19 cellular contexts compared by ENCODE assay signal in genomic region chr6:160253714-160254113, GRCh38. TPM values are rescaled to one million over a fixed set of nuclear protein-coding genes. Genes with fewer than 3 reads are reported as not detected.
A peak's percentile ranks its signal among the peaks of the same experiment; 100 is the strongest.
DNase-seq lines count a peak whose midpoint lies in the region; ATAC-seq, FAIRE-seq and TF ChIP-seq lines count a peak whose summit lies in the region.
"Had no signal": no experiment of that assay in that cellular context is flagged by ENCODE, and none has a peak within 500 bp of the region (broad histone marks: within the 10 kb centered on the region; RNA-seq: fewer than 3 reads in every experiment).

No MANE protein-coding gene starts in this region.

- no peak overlapping the region for H2AFZ ChIP-seq in HepG2 (ENCODE audit: low read length)

- CTCF ChIA-PET in HepG2 (lab: Yijun Ruan, JAX; ENCODE audit: low intra/inter-chr PET ratio, low total read pairs): no interaction called here

- in situ Hi-C loops in HepG2 (cut with HindIII; ENCODE audit: extremely low pct_ligation_motif_present, low pct_unique_long_range_greater_than_20kb): no loop called here

- H3K36me3 ChIP-seq in HepG2 (replicated peaks in 1 of 2; ENCODE audit: control insufficient read depth in 1 of 2, insufficient read depth in 2 of 2, low read length in 2 of 2) (no peaks in the 10 kb centered on the region), thyroid gland (no peaks in the 10 kb centered on the region), ovary (no peaks in the 10 kb centered on the region)

- TF ChIP-seq POLR2A in HepG2 (IDR thresholded peaks at IDR 0.05; ENCODE audit: insufficient read depth in 1 of 2, low read depth in 2 of 2, low read length in 2 of 2) (no peak), thyroid gland (IDR thresholded peaks at IDR 0.05) (no peak), ovary (IDR thresholded peaks at IDR 0.05) (no peak)

- POLR2A ChIA-PET in HepG2 (lab: Yijun Ruan, JAX): no interaction called here

- H3K27me3 ChIP-seq in HepG2 (ENCODE audit: control insufficient read depth in 1 of 2, insufficient read depth in 2 of 2, low read length in 2 of 2): peaks cover 0 to 5% of the 10 kb centered on the region in 2 experiments; a peak in 1 of 5 replicates
- H3K27me3 ChIP-seq in thyroid gland: no peaks in the 10 kb centered on the region
- H3K27me3 ChIP-seq in ovary: no peaks in the 10 kb centered on the region
- H3K27me3 ChIP-seq: testis had no signal

- no peaks in the 10 kb centered on the region for H3K9me3 ChIP-seq in HepG2 (ENCODE audit: low read length)
- H3K9me3 ChIP-seq in thyroid gland: no peaks in the 10 kb centered on the region
- H3K9me3 ChIP-seq in ovary: no peaks in the 10 kb centered on the region
- H3K9me3 ChIP-seq: testis had no signal

- no peak for TF ChIP-seq CTCF in HepG2 (CRISPR knock-in tag; IDR thresholded peaks at IDR 0.05)
- no peak for TF ChIP-seq CTCF in thyroid gland (IDR thresholded peaks at IDR 0.05)
- no peak for TF ChIP-seq CTCF in ovary (IDR thresholded peaks at IDR 0.05)

- H4K20me1 ChIP-seq in HepG2 (ENCODE audit: insufficient read depth, low read length): no peaks in the 10 kb centered on the region

- H3K4me3 ChIP-seq in HepG2 (replicated peaks in 1 of 3; ENCODE audit: insufficient read depth in 1 of 3, low read depth in 2 of 3, low read length in 3 of 3) (no peak overlapping the region), thyroid gland (replicated peaks in 1 of 3) (no peak overlapping the region), ovary (no peak overlapping the region)
- H3K4me3 ChIP-seq: testis had no signal

- no peak overlapping the region for H3K9ac ChIP-seq in HepG2 (ENCODE audit: insufficient read depth, low read depth, low read length)

- intact Hi-C loops in HepG2 (cut with micrococcal nuclease; ENCODE audit: unreplicated experiment) (loop anchor here (10.0 kb wide), 1 partner anchor 119 kb away; no protein-coding TSS in a partner anchor), thyroid gland (cut with DNase I) (no loop called here), ovary (cut with DNase I) (no loop called here)

- ATAC-seq in GM18907 (IDR thresholded peaks at IDR 0.05; ENCODE audit: unreplicated experiment) (peak; percentile 83), HG02610 (IDR thresholded peaks at IDR 0.05; ENCODE audit: unreplicated experiment) (peak; percentile 48), HG03520 (IDR thresholded peaks at IDR 0.05; ENCODE audit: unreplicated experiment) (peak; percentile 60), HepG2 (peak; percentile 23; the same call in 2 of the 3 replicates)
- ATAC-seq: activated T-cell treated with anti-CD3 and anti-CD28 coated beads, Interleukin-2, amount 50 U/mL, for 4 hours had no signal

- no peaks in the 10 kb centered on the region for H3K79me2 ChIP-seq in HepG2 (ENCODE audit: insufficient read depth, low read length)

- TF ChIP-seq EP300 in HepG2 (IDR thresholded peaks at IDR 0.05; ENCODE audit: low read depth in 2 of 2, low read length in 2 of 2) (no peak), HepG2 (CRISPR knock-in tag; IDR thresholded peaks at IDR 0.05; ENCODE audit: borderline replicate concordance) (no peak), ovary (IDR thresholded peaks at IDR 0.05) (no peak)

- no peak for FAIRE-seq in HepG2 (lab: Jason Lieb, UNC)
- FAIRE-seq: bronchial epithelial cell had no signal

- no peak overlapping the region for H3K27ac ChIP-seq in HepG2 (ENCODE audit: extremely low read length, insufficient read depth, low read length)
- no peak overlapping the region for H3K27ac ChIP-seq in thyroid gland
- no peak overlapping the region for H3K27ac ChIP-seq in ovary
- H3K27ac ChIP-seq: testis had no signal

- DNase-seq in HepG2 (ENCODE audit: low spot score) (peak; percentile 11), thyroid gland (no peak), cerebellar cortex (ENCODE audit: low spot score) (no peak), ovary (no peak)
- no peak for DNase-seq in stimulated activated CD4-positive, alpha-beta T cell treated with anti-CD3 and anti-CD28 coated beads, Interleukin-2, amount 100 ng/mL, for 24 hours
- DNase-seq: activated naive CD8-positive, alpha-beta T cell treated with anti-CD3 and anti-CD28 coated beads, Interleukin-2, amount 10 ng/mL, durations not matched to agents 7 days and 5 days; activated T-cell treated with anti-CD3 and anti-CD28 coated beads, Interleukin-2, amount 50 U/mL, for 4 hours; hypothalamus; NCI-H1092; NCI-H2171; occipital lobe; stimulated activated CD4-positive, alpha-beta T cell treated with anti-CD3 and anti-CD28 coated beads, Interleukin-4, amount 100 ng/mL, for 24 hours; stimulated activated CD8-positive, alpha-beta memory T cell treated with anti-CD3 and anti-CD28 coated beads, Interleukin-4, amount 100 ng/mL, for 48 hours; testis had no signal

- H3K4me2 ChIP-seq in HepG2 (ENCODE audit: low read depth, low read length): no peak overlapping the region

- TF ChIP-seq RAD21 in HepG2 (CRISPR knock-in tag; IDR thresholded peaks at IDR 0.05): no peak

- BruUV-seq in HepG2 (replicated peaks; lab: Mats Ljungman, UMichigan): no TSS peak

- H3K4me1 ChIP-seq in HepG2 (ENCODE audit: insufficient read depth, low read length) (peaks cover 18% of the 10 kb centered on the region), thyroid gland (no peaks in the 10 kb centered on the region), ovary (ENCODE audit: insufficient read depth) (no peaks in the 10 kb centered on the region)
- H3K4me1 ChIP-seq: testis had no signal

- 0% methylated on average over 1 of the region's 1 CpG for WGBS in HepG2 (ENCODE audit: low lambda C conversion rate)
- WGBS in thyroid gland, 2 donors: 81 to 92% methylated on average over 1 of the region's 1 CpG
- 82 to 86% (median 85%) methylated on average over 1 of the region's 1 CpG for WGBS in ovary, 3 donors

TF ChIP-seq in HepG2, 621 proteins besides CTCF, POLR2A, EP300 and RAD21 (continues in another document):
- TF ChIP-seq SKI (IDR thresholded peaks at IDR 0.05; ENCODE audit: partially characterized antibody): peak; percentile 41
- TF ChIP-seq AGO1 (IDR thresholded peaks at IDR 0.05; ENCODE audit: low read depth, low read length, poor library complexity, severe bottlenecking): no peak
- peak; percentile 37; the same call in 1 of the 2 replicates for TF ChIP-seq PITX1 (CRISPR knock-in tag; IDR thresholded peaks at IDR 0.05)
- 0 out of 2 replicates have a peak, but pooled peaks have one; percentile 60 for TF ChIP-seq HHEX (CRISPR knock-in tag; IDR thresholded peaks at IDR 0.05)
- 0 out of 2 replicates have a peak, but pooled peaks have one; percentile 36 for TF ChIP-seq MIER3 (CRISPR knock-in tag; IDR thresholded peaks at IDR 0.05; ENCODE audit: borderline replicate concordance)
- no peak for TF ChIP-seq GATAD1 (CRISPR knock-in tag; IDR thresholded peaks at IDR 0.05)
- TF ChIP-seq KAT2B (IDR thresholded peaks at IDR 0.05; ENCODE audit: borderline replicate concordance, low read depth, low read length): 0 out of 2 replicates have a peak, but pooled peaks have one; percentile 28
- peak; percentile 23; the same call in 1 of the 2 replicates for TF ChIP-seq ZBTB20 (CRISPR knock-in tag; IDR thresholded peaks at IDR 0.05; ENCODE audit: borderline replicate concordance, low read depth)
- TF ChIP-seq MXI1 (IDR thresholded peaks at IDR 0.05; ENCODE audit: borderline replicate concordance, low read depth, low read length): peak; percentile 22; the same call in 1 of the 3 replicates
- TF ChIP-seq ATF4 (CRISPR knock-in tag; IDR thresholded peaks at IDR 0.05): 0 out of 4 replicates have a peak, but pooled peaks of 1 of the 2 experiments have one; percentile 18
- 0 out of 2 replicates have a peak, but pooled peaks have one; percentile 41 for TF ChIP-seq FOXP1 (IDR thresholded peaks at IDR 0.05)
- peak; percentile 86 for TF ChIP-seq FOXP1 (CRISPR knock-in tag; IDR thresholded peaks at IDR 0.05)
- TF ChIP-seq CREM (IDR thresholded peaks at IDR 0.05): 0 out of 2 replicates have a peak, but pooled peaks have one; percentile 25
- TF ChIP-seq CREM (CRISPR knock-in tag; IDR thresholded peaks at IDR 0.05): no peak

RNA-seq across cellular contexts. Expression of gene SLC22A2, which starts 4.9 kb away (rescaled TPM):
- total RNA-seq in HepG2 (2016; rRNA removed; fragmentation: Illumina TruSeq; extraction: Trizol) (not detected in 2 replicates), thyroid gland (not detected), ovary (under 1 TPM in 1 of 7 donors, not detected in 6; 0.10 TPM)
- not detected in 2 replicates for total RNA-seq in HepG2 (2016; cell fraction: cytosol; rRNA removed; fragmentation: Illumina TruSeq; extraction: Trizol; ENCODE audit: low read depth)
- total RNA-seq in HepG2 (2016; cell fraction: insoluble cytoplasmic fraction; rRNA removed; fragmentation: Illumina TruSeq; extraction: Trizol): not detected in 2 replicates
- not detected in 2 replicates for total RNA-seq in HepG2 (2016; cell fraction: membrane; rRNA removed; fragmentation: Illumina TruSeq; extraction: Trizol)
- total RNA-seq in HepG2 (2016; cell fraction: nucleus; rRNA removed; fragmentation: Illumina TruSeq; extraction: Trizol): not detected in 2 replicates
- polyA plus RNA-seq in HepG2 (2011; rRNA removed) (not detected in 2 replicates), ovary (under 1 TPM; 0.16 to 0.20 TPM)
- not detected in 2 replicates for polyA plus RNA-seq in HepG2 (2011; cell fraction: cytosol; rRNA removed)
- not detected in 2 replicates for polyA plus RNA-seq in HepG2 (2011; cell fraction: nucleus; rRNA removed)
- polyA plus RNA-seq in HepG2 (2012): not detected in 2 replicates
- polyA plus RNA-seq in HepG2 (2016; cell fraction: cytosol; fragmentation: Illumina TruSeq; extraction: Trizol; ENCODE audit: low read depth): not detected in 2 replicates
- polyA plus RNA-seq in HepG2 (2016; cell fraction: insoluble cytoplasmic fraction; fragmentation: Illumina TruSeq; extraction: Trizol; ENCODE audit: low read depth): not detected in 2 replicates
- polyA plus RNA-seq in HepG2 (2016; cell fraction: membrane; fragmentation: Illumina TruSeq; extraction: Trizol; ENCODE audit: low read depth): not detected in 2 replicates
- not detected in 2 replicates for polyA plus RNA-seq in HepG2 (2016; cell fraction: nucleus; fragmentation: Illumina TruSeq; extraction: Trizol; ENCODE audit: insufficient read depth, low read depth)
- not detected in 2 replicates for polyA minus RNA-seq in HepG2 (2011; rRNA and poly(A)+ RNA removed; ENCODE audit: low replicate concordance)
- not detected in 2 replicates for polyA minus RNA-seq in HepG2 (2011; cell fraction: cytosol; rRNA and poly(A)+ RNA removed)
- polyA minus RNA-seq in HepG2 (2011; cell fraction: nucleus; rRNA and poly(A)+ RNA removed): not detected in 2 replicates
- total RNA-seq: activated naive CD8-positive, alpha-beta T cell treated with anti-CD3 and anti-CD28 coated beads, Interleukin-2, amount 10 ng/mL, durations not matched to agents 7 days and 5 days; activated T-cell treated with anti-CD3 and anti-CD28 coated beads, Interleukin-2, amount 50 U/mL, for 4 hours; bronchial epithelial cell; RPMI7951 had no signal

Comparison
In these comparisons a context has a peak if more than half of its experiments do, and no peak if none do; other contexts are left out.
1. ATAC-seq: peak in every context shown above with its lines; median percentile 83 in GM18907; 60 in HG03520; 48 in HG02610; 23 in HepG2.